In the genomic region with DNA sequence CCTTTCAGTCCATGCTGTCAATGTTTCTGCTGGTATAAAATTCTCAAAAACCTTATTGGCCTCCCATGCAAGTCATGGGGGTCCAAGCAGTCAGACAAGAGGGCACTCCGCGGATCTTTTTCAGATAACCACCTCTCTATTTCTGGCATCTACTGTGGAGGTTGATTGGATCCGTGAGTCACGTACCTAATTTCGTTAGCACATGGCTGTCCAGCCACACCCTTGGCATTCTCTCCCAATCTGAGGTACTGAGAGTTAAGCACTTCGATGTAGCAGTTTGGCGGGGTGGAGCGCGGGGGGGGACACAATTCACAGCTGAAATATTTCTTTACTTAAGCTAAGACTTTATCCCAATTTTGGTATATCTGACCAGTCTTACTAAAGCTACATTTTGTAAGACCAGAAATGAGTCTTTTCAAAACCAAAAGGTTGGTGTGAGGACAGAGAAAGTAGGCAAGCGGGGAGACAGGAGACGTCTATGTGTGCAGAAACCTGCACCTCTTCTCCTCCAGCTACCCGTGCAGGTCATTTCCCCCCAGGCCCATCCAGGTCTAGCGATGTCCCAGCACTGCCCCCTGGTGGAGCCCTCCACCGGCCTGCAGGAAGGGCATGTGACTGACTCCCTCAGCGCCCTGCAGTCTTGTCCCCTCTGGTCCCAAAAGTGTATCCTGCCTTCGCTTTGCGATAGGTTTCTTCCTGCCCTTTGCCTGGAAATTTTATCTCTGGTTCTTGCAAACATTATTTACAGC, we compare ENCODE assay signal across 1 cellular context.
TF ChIP-seq lines count a peak whose summit lies in the region.

No MANE protein-coding gene starts in this region.

TF ChIP-seq in liver, 16 proteins besides CTCF, POLR2A, EP300 and RAD21 (continued from another document):
- TF ChIP-seq REST (IDR thresholded peaks at IDR 0.05) = no peak
